ENCODE assay signal across 12 cellular contexts in genomic region chr17:10177921-10178788, GRCh38. TPM values are rescaled to one million over a fixed set of nuclear protein-coding genes. Genes with fewer than 3 reads are reported as not detected.
DNase-seq lines count a peak whose midpoint lies in the region; ATAC-seq, FAIRE-seq and TF ChIP-seq lines count a peak whose summit lies in the region.
"Had no signal": no experiment of that assay in that cellular context is flagged by ENCODE, and none has a peak within 500 bp of the region (broad histone marks: within the 10 kb centered on the region; RNA-seq: fewer than 3 reads in every experiment).

No MANE protein-coding gene starts in this region.

- peak overlapping the region; percentile 53 to 68 (median 62) for H3K4me3 Mint-ChIP-seq in immature natural killer cell

- H3K27ac Mint-ChIP-seq in immature natural killer cell: peak overlapping the region in 4 of 6 donors; percentile 14 to 90 (median 66)
- H3K27ac Mint-ChIP-seq in activated naive CD4-positive, alpha-beta T cell treated with anti-CD3 and anti-CD28 coated beads, Interleukin-2, amount 50 U/mL, for 72 hours: no peak overlapping the region

- DNase-seq in A172 (ENCODE audit: low spot score) (peak; percentile 16), GM18507 (ENCODE audit: extremely low spot score, insufficient read length, low read depth) (no peak), astrocyte of the spinal cord (ENCODE audit: low read depth, low spot score) (peak; percentile 17), immature natural killer cell (no peak), GM19240 (ENCODE audit: insufficient read length, low spot score) (no peak), NCI-H2081 (lab: John Stamatoyannopoulos, UW) (no peak), occipital lobe (lab: John Stamatoyannopoulos, UW) (no peak)
- DNase-seq in activated naive CD4-positive, alpha-beta T cell treated with anti-CD3 and anti-CD28 coated beads, Interleukin-2, amount 50 U/mL, for 72 hours (ENCODE audit: low spot score in 2 of 2): no peak
- DNase-seq: stimulated activated CD4-positive, alpha-beta T cell treated with anti-CD3 and anti-CD28 coated beads, Interleukin-4, amount 100 ng/mL, for 4 hours had no signal

- no peak for ATAC-seq in activated naive CD4-positive, alpha-beta T cell treated with anti-CD3 and anti-CD28 coated beads, Interleukin-2, amount 50 U/mL, for 72 hours

- peak; percentile 24 for FAIRE-seq in GM18507 (lab: Jason Lieb, UNC)
- FAIRE-seq: bronchial epithelial cell, GM19239 had no signal

- in situ Hi-C loops in astrocyte of the spinal cord (cut with HindIII; ENCODE audit: low sequenced_read_pairs): no loop called here

- no peak for TF ChIP-seq CTCF in astrocyte of the spinal cord (IDR thresholded peaks at IDR 0.05; ENCODE audit: low read depth, low read length)

- H3K36me3 Mint-ChIP-seq in immature natural killer cell: no peaks in the 10 kb centered on the region
- no peaks in the 10 kb centered on the region for H3K36me3 Mint-ChIP-seq in activated naive CD4-positive, alpha-beta T cell treated with anti-CD3 and anti-CD28 coated beads, Interleukin-2, amount 50 U/mL, for 72 hours

- H3K4me3 ChIP-seq in astrocyte of the spinal cord (ENCODE audit: low read depth, low read length): no peak overlapping the region

- no peaks in the 10 kb centered on the region for H3K9me3 Mint-ChIP-seq in immature natural killer cell
- H3K9me3 Mint-ChIP-seq in activated naive CD4-positive, alpha-beta T cell treated with anti-CD3 and anti-CD28 coated beads, Interleukin-2, amount 50 U/mL, for 72 hours: no peaks in the 10 kb centered on the region

- H3K4me1 Mint-ChIP-seq in immature natural killer cell: peaks cover 54 to 79% of the 10 kb centered on the region in 2 donors

- H3K27me3 Mint-ChIP-seq in immature natural killer cell (ENCODE audit: low read depth in 3 of 3): peaks cover 0 to 9% (median 8%) of the 10 kb centered on the region in 3 donors

RNA-seq across cellular contexts. Expression of gene GAS7, which starts 20.3 kb away (rescaled TPM):
- total RNA-seq in A172 (2014; rRNA removed; shearing (Covaris generic)): 0.07 and 0.10 TPM in 2 replicates
- 10 to 100 TPM in 2 of 3 donors, 1 to 10 TPM in 1; 8.1 to 31.2 (median 13.7) TPM for polyA plus RNA-seq in immature natural killer cell
- total RNA-seq in activated naive CD4-positive, alpha-beta T cell treated with anti-CD3 and anti-CD28 coated beads, Interleukin-2, amount 50 U/mL, for 72 hours: 1 to 10 TPM in 1 of 2 donors, under 1 TPM in 1; 0.35 to 2.9 TPM
- 80.2 TPM for total RNA-seq in occipital lobe
- total RNA-seq: MCF 10A had no signal

Comparison
In these comparisons a context has a peak if more than half of its experiments do, and no peak if none do; other contexts are left out.
1. DNase-seq: peak in A172 (single experiment) and astrocyte of the spinal cord (single experiment); none in GM18507 (single experiment), immature natural killer cell (0 of 3), activated naive CD4-positive, alpha-beta T cell treated with anti-CD3 and anti-CD28 coated beads, Interleukin-2, amount 50 U/mL, for 72 hours (0 of 2), GM19240 (single experiment), NCI-H2081 (0 of 2) and occipital lobe (single experiment).
2. H3K27ac Mint-ChIP-seq: peak in immature natural killer cell (4 of 6); none in activated naive CD4-positive, alpha-beta T cell treated with anti-CD3 and anti-CD28 coated beads, Interleukin-2, amount 50 U/mL, for 72 hours (0 of 2).
3. RNA of gene GAS7, which starts 20.3 kb away (total RNA-seq): 80.2 TPM in occipital lobe (single experiment); 0.35 to 2.9 TPM in activated naive CD4-positive, alpha-beta T cell treated with anti-CD3 and anti-CD28 coated beads, Interleukin-2, amount 50 U/mL, for 72 hours and 0.07 to 0.10 TPM in A172; every median in the first group is over 10 times any median in the second.